8 cellular contexts compared by ENCODE assay signal in genomic region chr7:139118234-139118802, GRCh38.
DNase-seq lines count a peak whose midpoint lies in the region; ATAC-seq and TF ChIP-seq lines count a peak whose summit lies in the region.

No MANE protein-coding gene starts in this region.

- peak; percentile 38 for DNase-seq in AG20443 (ENCODE audit: low spot score)
- DNase-seq in RWPE2 (ENCODE audit: low spot score) = no peak
- peak; percentile 7 for DNase-seq in fibroblast of gingiva (ENCODE audit: low read depth)
- DNase-seq in COR-L47 (lab: John Stamatoyannopoulos, UW) = no peak
- no peak for DNase-seq in activated CD4-positive, CD25-positive, alpha-beta regulatory T cell treated with anti-CD3 and anti-CD28 coated beads, Interleukin-2, amount 50 U/mL, for 72 hours
- DNase-seq in pons (ENCODE audit: low spot score) = no peak

- no peak overlapping the region for H3K27ac ChIP-seq in RWPE2 (ENCODE audit: poor library complexity, severe bottlenecking)

- ATAC-seq in GM18868 (IDR thresholded peaks at IDR 0.05; ENCODE audit: unreplicated experiment) (peak; percentile 81), HG02973 (IDR thresholded peaks at IDR 0.05; ENCODE audit: unreplicated experiment) (peak; percentile 85), RWPE2 (ENCODE audit: low read depth) (peak; percentile 94)

- H3K4me3 ChIP-seq in RWPE2 (ENCODE audit: severe bottlenecking) = no peak overlapping the region

- peaks cover 6% of the 10 kb centered on the region for H3K4me1 ChIP-seq in RWPE2 (ENCODE audit: insufficient read depth, poor library complexity, severe bottlenecking)

- no peaks in the 10 kb centered on the region for H3K27me3 ChIP-seq in RWPE2 (ENCODE audit: insufficient read depth, poor library complexity, severe bottlenecking)

- TF ChIP-seq CTCF in RWPE2 (IDR thresholded peaks at IDR 0.05; ENCODE audit: poor library complexity, severe bottlenecking) = no peak

- no peaks in the 10 kb centered on the region for H3K9me3 ChIP-seq in RWPE2 (ENCODE audit: severe bottlenecking)

- no peaks in the 10 kb centered on the region for H3K36me3 ChIP-seq in RWPE2 (ENCODE audit: low read depth)

Comparison
In these comparisons a context has a peak if more than half of its experiments do, and no peak if none do; other contexts are left out.
1. DNase-seq: peak in AG20443 (single experiment) and fibroblast of gingiva (single experiment); none in RWPE2 (single experiment), COR-L47 (single experiment), activated CD4-positive, CD25-positive, alpha-beta regulatory T cell treated with anti-CD3 and anti-CD28 coated beads, Interleukin-2, amount 50 U/mL, for 72 hours (single experiment) and pons (single experiment).
2. Peak in every context shown above with its lines, with median percentiles within 50 percentile points of each other: ATAC-seq.